ENCODE assay signal across 22 cellular contexts in the genomic region with DNA sequence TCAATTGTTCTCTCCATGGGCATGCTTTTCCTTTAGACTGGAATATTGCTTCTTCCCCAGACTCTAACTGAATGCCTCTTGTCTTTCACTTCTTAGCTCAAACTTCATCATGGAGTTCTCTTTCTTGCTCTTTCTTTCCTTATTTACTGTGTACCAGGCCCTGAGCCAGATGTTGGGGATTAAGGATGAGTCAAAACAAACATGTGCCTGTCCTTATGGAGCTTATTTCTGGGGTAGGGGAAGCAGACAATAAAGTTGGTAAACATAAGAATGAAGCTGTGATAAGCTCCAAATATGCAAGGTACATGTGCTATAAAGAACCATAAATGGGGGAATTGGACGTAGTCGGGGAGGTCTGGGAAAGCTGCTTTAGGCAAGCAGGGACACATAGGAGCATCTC.
DNase-seq lines count a peak whose midpoint lies in the region; ATAC-seq, FAIRE-seq and TF ChIP-seq lines count a peak whose summit lies in the region.
"Had no signal": no experiment of that assay in that cellular context is flagged by ENCODE, and none has a peak within 500 bp of the region (broad histone marks: within the 10 kb centered on the region; RNA-seq: fewer than 3 reads in every experiment).

No MANE protein-coding gene starts in this region.

- no peak overlapping the region for H3K4me2 ChIP-seq in HepG2 (ENCODE audit: low read depth, low read length)

- no peaks in the 10 kb centered on the region for H3K4me1 ChIP-seq in HepG2 (ENCODE audit: insufficient read depth, low read length)
- H3K4me1 ChIP-seq in right lobe of liver, result peaks cover 0 to 29% (median 15%) of the 10 kb centered on the region in 4 donors
- H3K4me1 ChIP-seq in RWPE2 (ENCODE audit: insufficient read depth, poor library complexity, severe bottlenecking), result peaks cover 4% of the 10 kb centered on the region
- peaks cover 46% of the 10 kb centered on the region for H3K4me1 ChIP-seq in vagina
- peaks cover 0 to 18% (median 12%) of the 10 kb centered on the region in 4 donors for H3K4me1 ChIP-seq in sigmoid colon

- H3K79me2 ChIP-seq in HepG2 (ENCODE audit: insufficient read depth, low read length), result no peaks in the 10 kb centered on the region

- POLR2A ChIA-PET in HepG2 (lab: Yijun Ruan, JAX), result no interaction called here

- H3K27ac ChIP-seq in HepG2 (ENCODE audit: extremely low read length, insufficient read depth, low read length) (no peak overlapping the region), right lobe of liver (no peak overlapping the region), RWPE2 (ENCODE audit: poor library complexity, severe bottlenecking) (no peak overlapping the region), vagina (peak overlapping the region; percentile 79), sigmoid colon (no peak overlapping the region)

- no peak overlapping the region for H2AFZ ChIP-seq in HepG2 (ENCODE audit: low read length)

- CTCF ChIA-PET in HepG2 (lab: Yijun Ruan, JAX; ENCODE audit: low intra/inter-chr PET ratio, low total read pairs), result no interaction called here

- H3K4me3 ChIP-seq in HepG2 (replicated peaks in 1 of 3; ENCODE audit: insufficient read depth in 1 of 3, low read depth in 2 of 3, low read length in 3 of 3) (no peak overlapping the region), right lobe of liver (no peak overlapping the region), RWPE2 (ENCODE audit: severe bottlenecking) (no peak overlapping the region), fibroblast of mammary gland (ENCODE audit: control insufficient read depth, low read depth, low read length) (no peak overlapping the region), vagina (no peak overlapping the region), sigmoid colon (no peak overlapping the region)
- H3K4me3 ChIP-seq: GM12878 had no signal

- H4K20me1 ChIP-seq in HepG2 (ENCODE audit: insufficient read depth, low read length), result no peaks in the 10 kb centered on the region

- no peak for FAIRE-seq in HepG2 (lab: Jason Lieb, UNC)
- FAIRE-seq: GM12878 had no signal

- in situ Hi-C loops in HepG2 (cut with HindIII; ENCODE audit: extremely low pct_ligation_motif_present, low pct_unique_long_range_greater_than_20kb), result no loop called here

- no peaks in the 10 kb centered on the region for H3K36me3 ChIP-seq in HepG2 (replicated peaks in 1 of 2; ENCODE audit: control insufficient read depth in 1 of 2, insufficient read depth in 2 of 2, low read length in 2 of 2)
- H3K36me3 ChIP-seq in right lobe of liver, result no peaks in the 10 kb centered on the region
- H3K36me3 ChIP-seq in RWPE2 (ENCODE audit: low read depth), result no peaks in the 10 kb centered on the region
- no peaks in the 10 kb centered on the region for H3K36me3 ChIP-seq in vagina
- no peaks in the 10 kb centered on the region for H3K36me3 ChIP-seq in sigmoid colon
- H3K36me3 ChIP-seq: BE2C had no signal

- TF ChIP-seq RAD21 in HepG2 (CRISPR knock-in tag; IDR thresholded peaks at IDR 0.05), result no peak

- no peak overlapping the region for H3K9ac ChIP-seq in HepG2 (ENCODE audit: insufficient read depth, low read depth, low read length)

- 80% methylated on average over 2 of the region's 2 CpGs for WGBS in HepG2 (ENCODE audit: low lambda C conversion rate)
- WGBS in right lobe of liver (ENCODE audit: insufficient coverage, low coverage, low lambda C conversion rate, missing lambda C conversion rate), result 75% methylated on average over 2 of the region's 2 CpGs
- 19 to 72% methylated on average over 2 of the region's 2 CpGs for WGBS in sigmoid colon, 2 donors

- TF ChIP-seq EP300 in HepG2 (IDR thresholded peaks at IDR 0.05; ENCODE audit: low read depth in 2 of 2, low read length in 2 of 2) (no peak), HepG2 (CRISPR knock-in tag; IDR thresholded peaks at IDR 0.05; ENCODE audit: borderline replicate concordance) (no peak), sigmoid colon (IDR thresholded peaks at IDR 0.05) (no peak)

- ATAC-seq in HepG2 (no peak), right lobe of liver (no peak), RWPE2 (ENCODE audit: low read depth) (peak; percentile 40; the same call in 1 of the 3 replicates)
- ATAC-seq: GM12878, HCT116 had no signal

- BruUV-seq in HepG2 (replicated peaks; lab: Mats Ljungman, UMichigan), result no TSS peak

- no peak for TF ChIP-seq CTCF in HepG2 (CRISPR knock-in tag; IDR thresholded peaks at IDR 0.05)
- TF ChIP-seq CTCF in right lobe of liver (IDR thresholded peaks at IDR 0.05), result no peak
- no peak for TF ChIP-seq CTCF in RWPE2 (IDR thresholded peaks at IDR 0.05; ENCODE audit: poor library complexity, severe bottlenecking)
- no peak for TF ChIP-seq CTCF in fibroblast of mammary gland (conservative IDR thresholded peaks at IDR 0.05; ENCODE audit: control insufficient read depth, insufficient read depth, low read depth, low read length)
- no peak for TF ChIP-seq CTCF in vagina (IDR thresholded peaks at IDR 0.05)
- no peak for TF ChIP-seq CTCF in sigmoid colon (IDR thresholded peaks at IDR 0.05)

- H3K9me3 ChIP-seq in HepG2 (ENCODE audit: low read length) (no peaks in the 10 kb centered on the region), right lobe of liver (no peaks in the 10 kb centered on the region), RWPE2 (ENCODE audit: severe bottlenecking) (no peaks in the 10 kb centered on the region), vagina (no peaks in the 10 kb centered on the region), sigmoid colon (no peaks in the 10 kb centered on the region)
- H3K9me3 ChIP-seq: BE2C had no signal

- DNase-seq in HepG2 (ENCODE audit: low spot score) (no peak), right lobe of liver (no peak), RWPE2 (ENCODE audit: low spot score) (no peak), fibroblast of mammary gland (ENCODE audit: low read depth) (peak; percentile 18), vagina (ENCODE audit: extremely low spot score in 2 of 2) (no peak), NCI-H82 (lab: John Stamatoyannopoulos, UW) (no peak), sigmoid colon (no peak)
- no peak for DNase-seq in effector CD4-positive, alpha-beta T cell
- DNase-seq: ACHN; BE2C; C1 segment of cervical spinal cord; CD4-positive, CD25-positive, alpha-beta regulatory T cell; CD8-positive, alpha-beta memory T cell; COR-L47; DMS153; DND-41; EL; GOT3; H7; HFFc6 had no signal

- intact Hi-C loops in HepG2 (cut with micrococcal nuclease; ENCODE audit: unreplicated experiment), result no loop called here
- intact Hi-C loops in right lobe of liver (cut with DNase I), result no loop called here
- intact Hi-C loops in vagina (cut with DNase I), result no loop called here
- intact Hi-C loops in sigmoid colon (cut with DNase I), result no loop called here

- H3K27me3 ChIP-seq in HepG2 (ENCODE audit: control insufficient read depth in 1 of 2, insufficient read depth in 2 of 2, low read length in 2 of 2), result peaks cover 2 to 17% of the 10 kb centered on the region in 2 experiments; a peak in 2 of 5 replicates
- H3K27me3 ChIP-seq in right lobe of liver, result no peaks in the 10 kb centered on the region
- H3K27me3 ChIP-seq in RWPE2 (ENCODE audit: insufficient read depth, poor library complexity, severe bottlenecking), result no peaks in the 10 kb centered on the region
- H3K27me3 ChIP-seq in vagina, result no peaks in the 10 kb centered on the region
- no peaks in the 10 kb centered on the region for H3K27me3 ChIP-seq in sigmoid colon
- H3K27me3 ChIP-seq: BE2C had no signal

- no peak for TF ChIP-seq POLR2A in HepG2 (IDR thresholded peaks at IDR 0.05; ENCODE audit: insufficient read depth in 1 of 2, low read depth in 2 of 2, low read length in 2 of 2)
- TF ChIP-seq POLR2A in right lobe of liver (IDR thresholded peaks at IDR 0.05), result no peak
- no peak for TF ChIP-seq POLR2A in vagina (IDR thresholded peaks at IDR 0.05)
- TF ChIP-seq POLR2A in sigmoid colon (IDR thresholded peaks at IDR 0.05), result no peak

TF ChIP-seq in HepG2, 621 proteins besides CTCF, POLR2A, EP300 and RAD21:
- TF ChIP-seq ZFP36L2 (CRISPR knock-in tag; IDR thresholded peaks at IDR 0.05) (no peak), FOSL2 (CRISPR knock-in tag; IDR thresholded peaks at IDR 0.05) (0 out of 2 replicates have a peak, but pooled peaks have one; percentile 14)
